In the genomic region with DNA sequence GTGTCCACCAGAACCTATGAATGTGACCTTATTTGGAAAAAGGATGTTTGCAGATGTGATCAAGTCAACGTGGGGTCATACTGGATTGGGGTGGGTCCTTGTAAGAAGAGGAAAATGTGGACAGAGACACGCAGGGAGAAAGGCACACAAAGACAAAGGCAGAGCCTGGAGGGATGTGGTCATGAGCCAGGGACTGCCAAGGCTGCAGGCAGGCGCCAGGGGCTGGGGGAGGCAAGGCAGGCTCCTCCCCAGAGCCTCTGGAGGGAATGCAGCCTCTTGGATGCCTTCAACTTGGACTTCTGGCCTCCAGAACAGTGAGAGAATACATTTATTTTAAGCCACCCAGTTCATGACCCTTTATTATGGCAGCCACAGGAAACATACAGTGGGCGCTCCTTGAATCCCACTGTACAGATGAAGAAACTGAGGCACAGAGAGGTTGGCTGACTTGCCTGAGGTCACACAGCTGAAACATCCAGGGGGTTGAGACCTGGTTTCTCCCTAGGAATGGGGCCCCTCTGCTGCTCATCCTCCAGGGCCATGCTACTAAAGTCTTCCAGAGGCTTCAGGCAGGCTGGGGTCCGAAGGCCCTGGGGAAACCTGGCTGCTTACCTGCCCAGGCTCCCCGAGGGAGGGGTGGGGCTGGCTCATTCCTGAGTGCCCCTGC, we compare ENCODE assay signal across 14 cellular contexts.
DNase-seq lines count a peak whose midpoint lies in the region; ATAC-seq and TF ChIP-seq lines count a peak whose summit lies in the region.
"Had no signal": no experiment of that assay in that cellular context is flagged by ENCODE, and none has a peak within 500 bp of the region (broad histone marks: within the 10 kb centered on the region; RNA-seq: fewer than 3 reads in every experiment).

No MANE protein-coding gene starts in this region.

- WGBS in right cardiac atrium, result 64% methylated on average over 6 of the region's 6 CpGs
- WGBS in H9 (ENCODE audit: extremely low coverage, insufficient read length, low lambda C conversion rate), result no CpG with 5 or more reads among the region's 6 CpGs

- H3K27ac Mint-ChIP-seq in dendritic cell treated with granulocyte-macrophage colony-stimulating factor and Interleukin-4, amounts not matched to agents 40 ng/mL and 50 ng/mL, for 4 days, result peak overlapping the region; percentile 94
- H3K27ac Mint-ChIP-seq in neural crest cell (ENCODE audit: unreplicated experiment) (peak overlapping the region; percentile 35), H9 (no peak overlapping the region)
- H3K27ac Mint-ChIP-seq: activated CD8-positive, alpha-beta T cell treated with anti-CD3 and anti-CD28 coated beads, Interleukin-2, amount 10 ng/mL, durations not matched to agents 7 days and 5 days; activated naive CD4-positive, alpha-beta T cell treated with anti-CD3 and anti-CD28 coated beads for 36 hours; neural progenitor cell had no signal

- H2BK5ac ChIP-seq in H9 (ENCODE audit: insufficient read length, low read length), result no peak overlapping the region

- peak; percentile 49 to 79 (median 78) for DNase-seq in right cardiac atrium
- no peak for DNase-seq in cardiac septum (ENCODE audit: low spot score)
- no peak for DNase-seq in neural crest cell (ENCODE audit: low read depth, low spot score)
- no peak for DNase-seq in H9
- DNase-seq in NCI-H82 (lab: John Stamatoyannopoulos, UW), result no peak
- DNase-seq in AML-193 (lab: John Stamatoyannopoulos, UW), result no peak
- DNase-seq: activated CD8-positive, alpha-beta T cell treated with anti-CD3 and anti-CD28 coated beads, Interleukin-2, amount 10 ng/mL, durations not matched to agents 7 days and 5 days; activated naive CD4-positive, alpha-beta T cell treated with anti-CD3 and anti-CD28 coated beads for 36 hours; GOT3; kidney; OCI-M1 had no signal

- H3K36me3 Mint-ChIP-seq in dendritic cell treated with granulocyte-macrophage colony-stimulating factor and Interleukin-4, amounts not matched to agents 40 ng/mL and 50 ng/mL, for 4 days (ENCODE audit: low read depth), result peaks cover 86% of the 10 kb centered on the region
- peaks cover under 1% of the 10 kb centered on the region for H3K36me3 Mint-ChIP-seq in neural crest cell (ENCODE audit: low read depth)
- peaks cover 7 to 64% (median 38%) of the 10 kb centered on the region in 3 experiments; a peak in 6 of 7 replicates for H3K36me3 Mint-ChIP-seq in H9 (ENCODE audit: insufficient read depth in 1 of 3, low read depth in 3 of 3)

- ATAC-seq in right cardiac atrium (no peak), GM21576 (IDR thresholded peaks at IDR 0.05; ENCODE audit: unreplicated experiment) (no peak)
- ATAC-seq: activated CD8-positive, alpha-beta T cell treated with anti-CD3 and anti-CD28 coated beads, Interleukin-2, amount 10 ng/mL, durations not matched to agents 7 days and 5 days had no signal

- H3K9me3 ChIP-seq in right cardiac atrium (ENCODE audit: control insufficient read depth, low read length), result no peaks in the 10 kb centered on the region
- H3K9me3 ChIP-seq in H9 (ENCODE audit: control insufficient read depth, low read depth, low read length), result no peaks in the 10 kb centered on the region

- no peak overlapping the region for H2BK12ac ChIP-seq in H9 (ENCODE audit: insufficient read length, low read depth, low read length)

- no peak overlapping the region for H4K5ac ChIP-seq in H9 (ENCODE audit: insufficient read length, low read depth, low read length)

- H2BK20ac ChIP-seq in H9 (ENCODE audit: low read depth, low read length, poor library complexity, severe bottlenecking), result no peak overlapping the region

- no peak overlapping the region for H3K23ac ChIP-seq in H9 (ENCODE audit: insufficient read length, low read depth, low read length)

- H3K27me3 Mint-ChIP-seq in dendritic cell treated with granulocyte-macrophage colony-stimulating factor and Interleukin-4, amounts not matched to agents 40 ng/mL and 50 ng/mL, for 4 days, result no peaks in the 10 kb centered on the region
- H3K27me3 Mint-ChIP-seq in neural crest cell (ENCODE audit: low read depth), result peaks cover 9% of the 10 kb centered on the region
- no peaks in the 10 kb centered on the region for H3K27me3 Mint-ChIP-seq in H9 (ENCODE audit: low read depth)

- H3K79me2 ChIP-seq in H9 (ENCODE audit: insufficient read depth, low read length), result no peaks in the 10 kb centered on the region

- TF ChIP-seq CTCF in neural crest cell (conservative IDR thresholded peaks at IDR 0.05) (no peak), H9 (conservative IDR thresholded peaks at IDR 0.05) (no peak)

- H3K56ac ChIP-seq in H9 (ENCODE audit: insufficient read length, low read depth, low read length), result no peak overlapping the region

- no peak overlapping the region for H2AK5ac ChIP-seq in H9 (ENCODE audit: insufficient read length, low read length)

- no peak overlapping the region for H3K14ac ChIP-seq in H9 (ENCODE audit: insufficient read depth, low read length)

- no peak overlapping the region for H3K9ac ChIP-seq in H9 (ENCODE audit: extremely low read depth, insufficient read length, low read length)
- H3K9ac ChIP-seq: neural progenitor cell had no signal

- no peak overlapping the region for H4K91ac ChIP-seq in H9 (ENCODE audit: insufficient read length, low read depth, low read length)

- H3K4me1 Mint-ChIP-seq in dendritic cell treated with granulocyte-macrophage colony-stimulating factor and Interleukin-4, amounts not matched to agents 40 ng/mL and 50 ng/mL, for 4 days (ENCODE audit: low read depth), result peaks cover 78% of the 10 kb centered on the region
- H3K4me1 Mint-ChIP-seq in neural crest cell (peaks cover 25% of the 10 kb centered on the region), H9 (peaks cover 18 to 32% of the 10 kb centered on the region in 2 experiments)

- H2BK15ac ChIP-seq in H9 (ENCODE audit: low read depth, low read length), result no peak overlapping the region

- H3K9me3 Mint-ChIP-seq in dendritic cell treated with granulocyte-macrophage colony-stimulating factor and Interleukin-4, amounts not matched to agents 40 ng/mL and 50 ng/mL, for 4 days, result no peaks in the 10 kb centered on the region
- H3K9me3 Mint-ChIP-seq in neural crest cell (no peaks in the 10 kb centered on the region), H9 (no peaks in the 10 kb centered on the region)
- H3K9me3 Mint-ChIP-seq: activated naive CD4-positive, alpha-beta T cell treated with anti-CD3 and anti-CD28 coated beads for 36 hours; neural progenitor cell had no signal

- no peaks in the 10 kb centered on the region for H3K79me1 ChIP-seq in H9 (ENCODE audit: insufficient read depth, low read depth, low read length, poor library complexity, severe bottlenecking)

- H3K4me1 ChIP-seq in right cardiac atrium (ENCODE audit: control insufficient read depth, insufficient read depth, low read length) (peaks cover 34% of the 10 kb centered on the region), H9 (ENCODE audit: insufficient read depth, low read length) (no peaks in the 10 kb centered on the region)

- H3K27ac ChIP-seq in right cardiac atrium (ENCODE audit: low read length) (peak overlapping the region; percentile 6), H9 (ENCODE audit: insufficient read length, low read depth, low read length) (no peak overlapping the region)
- H3K27ac ChIP-seq: neural progenitor cell had no signal

- H2BK120ac ChIP-seq in H9 (ENCODE audit: low read depth, low read length, poor library complexity, severe bottlenecking), result no peak overlapping the region

- no peak overlapping the region for H3K4me3 Mint-ChIP-seq in dendritic cell treated with granulocyte-macrophage colony-stimulating factor and Interleukin-4, amounts not matched to agents 40 ng/mL and 50 ng/mL, for 4 days
- no peak overlapping the region for H3K4me3 Mint-ChIP-seq in neural crest cell
- no peak overlapping the region for H3K4me3 Mint-ChIP-seq in H9
- H3K4me3 Mint-ChIP-seq: activated CD8-positive, alpha-beta T cell treated with anti-CD3 and anti-CD28 coated beads, Interleukin-2, amount 10 ng/mL, durations not matched to agents 7 days and 5 days; activated naive CD4-positive, alpha-beta T cell treated with anti-CD3 and anti-CD28 coated beads for 36 hours; neural progenitor cell had no signal

- H4K8ac ChIP-seq in H9 (replicated peaks; ENCODE audit: insufficient read length, low read depth, low read length), result no peak overlapping the region

- no peak overlapping the region for H3K4me3 ChIP-seq in right cardiac atrium (ENCODE audit: low read length)
- H3K4me3 ChIP-seq: neural progenitor cell had no signal

- intact Hi-C loops in right cardiac atrium (cut with DNase I), result no loop called here
- intact Hi-C loops in cardiac septum (cut with DNase I), result no loop called here
- intact Hi-C loops in dendritic cell treated with granulocyte-macrophage colony-stimulating factor and Interleukin-4, amounts not matched to agents 40 ng/mL and 50 ng/mL, for 4 days (cut with micrococcal nuclease), result loop anchor here (5.0 kb wide), 2 partner anchors 58 to 158 kb away; no protein-coding TSS in a partner anchor

- no peak overlapping the region for H3T11ph ChIP-seq in H9 (ENCODE audit: low read length)

- H3K27me3 ChIP-seq in right cardiac atrium (ENCODE audit: control insufficient read depth, insufficient read depth) (no peaks in the 10 kb centered on the region), H9 (ENCODE audit: insufficient read depth, low read length) (no peaks in the 10 kb centered on the region)

- no peak overlapping the region for H3K4ac ChIP-seq in H9 (ENCODE audit: low read depth, low read length)

- H2AFZ ChIP-seq in H9 (ENCODE audit: low read length), result no peak overlapping the region
- H2AFZ ChIP-seq: neural progenitor cell had no signal

- no peaks in the 10 kb centered on the region for H4K20me1 ChIP-seq in H9 (ENCODE audit: control insufficient read depth, insufficient read depth, insufficient read length)

- no peak overlapping the region for H3K4me2 ChIP-seq in H9 (ENCODE audit: insufficient read depth, insufficient read length, low read length)
- H3K4me2 ChIP-seq: neural progenitor cell had no signal

- no peaks in the 10 kb centered on the region for H3K23me2 ChIP-seq in H9 (ENCODE audit: insufficient read length, low read depth, low read length, poor library complexity, severe bottlenecking)

- H3K18ac ChIP-seq in H9 (ENCODE audit: insufficient read length, low read depth, low read length), result no peak overlapping the region

Comparison
In these comparisons a context has a peak if more than half of its experiments do, and no peak if none do; other contexts are left out.
1. DNase-seq: peak in right cardiac atrium (3 of 3); none in cardiac septum (single experiment), neural crest cell (single experiment), H9 (single experiment), NCI-H82 (single experiment) and AML-193 (0 of 2).
2. H3K27ac Mint-ChIP-seq: peak in dendritic cell treated with granulocyte-macrophage colony-stimulating factor and Interleukin-4, amounts not matched to agents 40 ng/mL and 50 ng/mL, for 4 days (single experiment) and neural crest cell (single experiment); none in H9 (0 of 3).